Comparison of ENCODE assay signal across 8 cellular contexts in the genomic region with DNA sequence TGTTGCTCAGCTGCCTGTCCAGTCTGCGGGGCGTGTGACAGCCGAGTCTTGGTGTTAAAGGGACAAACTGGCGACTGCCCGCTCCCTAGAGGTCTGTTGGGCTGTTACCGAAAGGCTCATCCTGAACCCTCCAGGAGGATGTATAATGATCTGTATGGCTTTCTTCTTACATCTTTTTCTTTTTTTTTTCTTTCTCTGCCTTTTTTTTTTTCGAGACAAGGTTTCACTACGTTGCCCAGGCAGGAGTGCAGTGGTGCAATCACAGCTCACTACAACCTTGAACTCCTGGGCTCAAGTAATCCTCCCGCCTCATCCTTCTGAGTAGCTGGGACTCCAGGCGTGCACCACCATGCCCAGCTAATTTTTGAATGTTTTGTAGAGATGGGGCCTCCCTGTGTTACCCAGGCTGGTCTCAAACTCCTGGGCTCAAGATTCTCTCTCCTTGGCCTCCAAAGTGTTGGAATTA. TPM values are rescaled to one million over a fixed set of nuclear protein-coding genes. Genes with fewer than 3 reads are reported as not detected.
DNase-seq lines count a peak whose midpoint lies in the region; ATAC-seq and TF ChIP-seq lines count a peak whose summit lies in the region.

No MANE protein-coding gene starts in this region.

- H3K4me1 ChIP-seq in Loucy (ENCODE audit: insufficient read depth, low read length, poor library complexity, severe bottlenecking) = peaks cover 18% of the 10 kb centered on the region
- peaks cover 8% of the 10 kb centered on the region for H3K4me1 ChIP-seq in muscle layer of colon (ENCODE audit: insufficient read depth, low read length)

- no peaks in the 10 kb centered on the region for H3K9me2 ChIP-seq in Loucy (replicated peaks; ENCODE audit: low read depth, low read length)

- TF ChIP-seq CTCF in Loucy (conservative IDR thresholded peaks at IDR 0.05; ENCODE audit: low read length) (no peak), chondrocyte (IDR thresholded peaks at IDR 0.05) (no peak)

- H3K27ac ChIP-seq in muscle layer of colon (ENCODE audit: low read depth, low read length) = peak overlapping the region; percentile 85

- H3K36me3 Mint-ChIP-seq in chondrocyte (ENCODE audit: low read depth) = peaks cover 21% of the 10 kb centered on the region

- no peaks in the 10 kb centered on the region for H3K27me3 ChIP-seq in Loucy (ENCODE audit: insufficient read depth, low read length, poor library complexity, severe bottlenecking)
- H3K27me3 ChIP-seq in muscle layer of colon (ENCODE audit: control insufficient read depth in 1 of 2, insufficient read depth in 2 of 2, low read length in 2 of 2) = no peaks in the 10 kb centered on the region

- peaks cover 17% of the 10 kb centered on the region for H3K4me1 Mint-ChIP-seq in chondrocyte (ENCODE audit: low read depth)

- H3K4me3 Mint-ChIP-seq in chondrocyte (ENCODE audit: unreplicated experiment) = peak overlapping the region; percentile 85

- no peaks in the 10 kb centered on the region for H3K9me3 Mint-ChIP-seq in chondrocyte (ENCODE audit: low read depth)

- H3K4me3 ChIP-seq in Loucy (ENCODE audit: low read length, poor library complexity, severe bottlenecking) (peak overlapping the region; percentile 85), muscle layer of colon (ENCODE audit: low read depth in 1 of 2, low read length in 2 of 2) (peak overlapping the region; percentile 80 to 81)

- H3K9me3 ChIP-seq in Loucy (ENCODE audit: insufficient read depth, low read depth, low read length) = no peaks in the 10 kb centered on the region
- H3K9me3 ChIP-seq in muscle layer of colon (ENCODE audit: low read length) = no peaks in the 10 kb centered on the region

- H3K27me3 Mint-ChIP-seq in chondrocyte (ENCODE audit: low read depth) = no peaks in the 10 kb centered on the region

- peaks cover 39% of the 10 kb centered on the region for H3K79me2 ChIP-seq in Loucy (ENCODE audit: insufficient read depth, low read length)

- H3F3A ChIP-seq in Loucy (ENCODE audit: low read depth) = no peaks in the 10 kb centered on the region

- peak overlapping the region; percentile 78 for H2AFZ ChIP-seq in Loucy (ENCODE audit: low read length)

- peak overlapping the region; percentile 81 for H3K27ac Mint-ChIP-seq in chondrocyte (ENCODE audit: unreplicated experiment)

- H3K36me3 ChIP-seq in Loucy (ENCODE audit: insufficient read depth, low read length) (peaks cover 17% of the 10 kb centered on the region; the same call in 1 of the 2 replicates), muscle layer of colon (ENCODE audit: insufficient read depth, low read length) (peaks cover 37% of the 10 kb centered on the region)

- H4K20me1 ChIP-seq in Loucy (ENCODE audit: insufficient read depth, low read length, poor library complexity, severe bottlenecking) = peaks cover 15% of the 10 kb centered on the region

- DNase-seq in Right ventricle myocardium inferior (ENCODE audit: missing footprints) (no peak), cardiac septum (ENCODE audit: low spot score) (no peak), chondrocyte (ENCODE audit: low spot score) (no peak), NCI-H1694 (lab: John Stamatoyannopoulos, UW) (no peak), NCI-H2081 treated with DMSO at 0.1 percent for 48 hours (lab: John Stamatoyannopoulos, UW) (no peak)
- no peak for DNase-seq in activated CD4-positive, CD25-positive, alpha-beta regulatory T cell treated with anti-CD3 and anti-CD28 coated beads, Interleukin-2, amount 50 U/mL, for 72 hours

- peak; percentile 12 for ATAC-seq in Right ventricle myocardium inferior

- H3K9ac ChIP-seq in Loucy (ENCODE audit: low read depth, low read length, poor library complexity, severe bottlenecking) = peak overlapping the region; percentile 78
- H3K9ac ChIP-seq in muscle layer of colon (ENCODE audit: low read length) = peak overlapping the region; percentile 61

- H3K4me2 ChIP-seq in Loucy (ENCODE audit: low read depth, low read length, poor library complexity, severe bottlenecking) = peak overlapping the region; percentile 99

- intact Hi-C loops in Right ventricle myocardium inferior (cut with DNase I) = loop anchor here (2.0 kb wide), 1 partner anchor 14 kb away; the partner anchor contains the start of gene ZDHHC4
- intact Hi-C loops in cardiac septum (cut with DNase I) = loop anchor here (2.0 kb wide), 1 partner anchor 48 kb away; no protein-coding TSS in a partner anchor

RNA-seq across cellular contexts. Expression of gene INTS15, which starts 0.9 kb away (rescaled TPM):
- 15.9 TPM for total RNA-seq in Right ventricle myocardium inferior
- total RNA-seq in cardiac septum = 13.6 TPM
- total RNA-seq in chondrocyte = 30.0 to 32.5 TPM (median 31.3 TPM) in 3 replicates

RNA-seq across cellular contexts. Expression of gene ZDHHC4, which starts 13.4 kb away (rescaled TPM):
- 39.3 TPM for total RNA-seq in Right ventricle myocardium inferior
- 34.3 TPM for total RNA-seq in cardiac septum
- 44.0 to 60.5 TPM (median 50.6 TPM) in 3 replicates for total RNA-seq in chondrocyte

RNA-seq across cellular contexts. Expression of gene ZNF853, which starts 24.7 kb away (rescaled TPM):
- total RNA-seq in Right ventricle myocardium inferior = 10.3 TPM
- 14.2 TPM for total RNA-seq in cardiac septum
- total RNA-seq in chondrocyte = 13.4 to 16.2 TPM (median 15.1 TPM) in 3 replicates

RNA-seq across cellular contexts. Expression of gene GRID2IP, which starts 39.4 kb away (rescaled TPM):
- total RNA-seq in Right ventricle myocardium inferior = not detected
- not detected for total RNA-seq in cardiac septum
- total RNA-seq in chondrocyte = 0.15 to 0.20 TPM in 2 of 3 replicates, not detected in the other

RNA-seq across cellular contexts. Expression of gene ZNF316, which starts 46.4 kb away (rescaled TPM):
- total RNA-seq in Right ventricle myocardium inferior (16.5 TPM), cardiac septum (21.2 TPM), chondrocyte (26.0 to 32.5 TPM (median 28.9 TPM) in 3 replicates)
